ENCODE assay signal across 8 cellular contexts in the genomic region with DNA sequence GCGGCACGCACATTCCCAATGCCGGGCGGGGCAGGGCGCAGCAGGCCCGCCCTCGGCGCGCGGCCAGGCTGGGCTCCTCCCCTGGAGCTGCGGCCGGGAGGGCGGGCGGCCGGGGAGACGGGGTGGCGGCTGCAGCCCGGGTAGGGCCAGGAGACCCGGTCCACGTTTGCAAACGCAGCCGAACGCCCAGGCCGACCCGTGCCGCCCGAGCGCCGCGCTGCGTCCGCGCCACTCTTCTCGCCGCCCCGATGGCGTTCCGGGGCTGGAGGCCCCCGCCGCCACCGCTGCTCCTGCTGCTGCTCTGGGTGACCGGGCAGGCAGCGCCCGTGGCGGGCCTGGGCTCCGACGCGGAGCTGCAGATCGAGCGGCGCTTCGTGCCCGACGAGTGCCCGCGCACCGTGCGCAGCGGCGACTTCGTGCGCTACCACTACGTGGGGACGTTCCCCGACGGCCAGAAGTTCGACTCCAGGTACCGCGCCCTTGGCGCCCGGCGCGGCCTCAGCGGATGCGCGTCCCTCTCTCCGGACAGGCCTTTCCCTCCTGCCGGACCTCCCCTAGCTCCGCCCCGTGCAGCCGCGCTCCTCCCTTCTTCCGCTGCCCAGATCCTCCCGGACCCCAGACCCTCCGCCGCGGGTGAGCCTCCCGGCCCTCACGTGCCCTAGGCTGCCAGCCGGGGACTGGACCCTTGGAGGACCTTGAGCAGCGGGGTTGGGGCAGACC. TPM values are rescaled to one million over a fixed set of nuclear protein-coding genes. Genes with fewer than 3 reads are reported as not detected.
A peak's percentile ranks its signal among the peaks of the same experiment; 100 is the strongest.
DNase-seq lines count a peak whose midpoint lies in the region; ATAC-seq and TF ChIP-seq lines count a peak whose summit lies in the region.

A gene with protein sequence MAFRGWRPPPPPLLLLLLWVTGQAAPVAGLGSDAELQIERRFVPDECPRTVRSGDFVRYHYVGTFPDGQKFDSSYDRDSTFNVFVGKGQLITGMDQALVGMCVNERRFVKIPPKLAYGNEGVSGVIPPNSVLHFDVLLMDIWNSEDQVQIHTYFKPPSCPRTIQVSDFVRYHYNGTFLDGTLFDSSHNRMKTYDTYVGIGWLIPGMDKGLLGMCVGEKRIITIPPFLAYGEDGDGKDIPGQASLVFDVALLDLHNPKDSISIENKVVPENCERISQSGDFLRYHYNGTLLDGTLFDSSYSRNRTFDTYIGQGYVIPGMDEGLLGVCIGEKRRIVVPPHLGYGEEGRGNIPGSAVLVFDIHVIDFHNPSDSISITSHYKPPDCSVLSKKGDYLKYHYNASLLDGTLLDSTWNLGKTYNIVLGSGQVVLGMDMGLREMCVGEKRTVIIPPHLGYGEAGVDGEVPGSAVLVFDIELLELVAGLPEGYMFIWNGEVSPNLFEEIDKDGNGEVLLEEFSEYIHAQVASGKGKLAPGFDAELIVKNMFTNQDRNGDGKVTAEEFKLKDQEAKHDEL (plus strand): TSS at position 115 of the 720 bp plus-strand sequence. CDS start 134 bp downstream, at position 249.

- no peak within 1 kb of the TSS for H3K18ac ChIP-seq in H9 (ENCODE audit: insufficient read length, low read depth, low read length)

- peaks cover 82% of the 10 kb centered on the region for H3K27me3 Mint-ChIP-seq in H9 (ENCODE audit: low read depth)
- H3K27me3 Mint-ChIP-seq in T-helper 1 cell treated with Interleukin-12 subunit alpha and Interleukin-12 subunit beta and Interleukin-4 antibody, amounts not matched to agents 30 μg/mL and 1 μg/mL, for 36 hours (ENCODE audit: low read depth): peaks cover 42% of the 10 kb centered on the region
- H3K27me3 Mint-ChIP-seq in stimulated activated naive B cell treated with anti-CD40 and anti-IgM and Interleukin-4, amounts not matched to agents 10 μg/mL and 1 μg/mL and 100 μg/mL, for 72 hours: peaks cover 20 to 40% of the 10 kb centered on the region in 2 donors

- H3K27me3 ChIP-seq in H9 (ENCODE audit: insufficient read depth, low read length) (peaks cover 2% of the 10 kb centered on the region; the same call in 1 of the 2 replicates), left lung (peaks cover 0 to 11% of the 10 kb centered on the region in 2 donors)

- H3K4me3 ChIP-seq in LNCaP clone FGC (ENCODE audit: low read depth, low read length): peak within 1 kb of the TSS; percentile 59
- H3K4me3 ChIP-seq in left lung: peak within 1 kb of the TSS; percentile 65 to 98

- H3K4me1 ChIP-seq in H9 (ENCODE audit: insufficient read depth, low read length) (no peaks in the 10 kb centered on the region), left lung (peaks cover 3 to 21% of the 10 kb centered on the region in 2 donors)

- H3T11ph ChIP-seq in H9 (ENCODE audit: low read length): no peak within 1 kb of the TSS

- H3K36me3 ChIP-seq in left lung: no peaks in the 10 kb centered on the region

- H3K9me3 ChIP-seq in H9 (ENCODE audit: control insufficient read depth, low read depth, low read length) (no peaks in the 10 kb centered on the region), left lung (no peaks in the 10 kb centered on the region)

- intact Hi-C loops in left lung (cut with DNase I): no loop called here

- no peaks in the 10 kb centered on the region; a peak in 1 of 5 replicates for H3K9me3 Mint-ChIP-seq in H9
- no peaks in the 10 kb centered on the region for H3K9me3 Mint-ChIP-seq in T-helper 1 cell treated with Interleukin-12 subunit alpha and Interleukin-12 subunit beta and Interleukin-4 antibody, amounts not matched to agents 30 μg/mL and 1 μg/mL, for 36 hours
- H3K9me3 Mint-ChIP-seq in stimulated activated naive B cell treated with anti-CD40 and anti-IgM and Interleukin-4, amounts not matched to agents 10 μg/mL and 1 μg/mL and 100 μg/mL, for 72 hours: no peaks in the 10 kb centered on the region

- H3K4me1 Mint-ChIP-seq in H9: peaks cover 9% of the 10 kb centered on the region in 2 experiments
- peaks cover 4% of the 10 kb centered on the region for H3K4me1 Mint-ChIP-seq in T-helper 1 cell treated with Interleukin-12 subunit alpha and Interleukin-12 subunit beta and Interleukin-4 antibody, amounts not matched to agents 30 μg/mL and 1 μg/mL, for 36 hours (ENCODE audit: low read depth)
- H3K4me1 Mint-ChIP-seq in stimulated activated naive B cell treated with anti-CD40 and anti-IgM and Interleukin-4, amounts not matched to agents 10 μg/mL and 1 μg/mL and 100 μg/mL, for 72 hours: peaks cover 4 to 7% of the 10 kb centered on the region in 2 donors

- H3K4me2 ChIP-seq in H9 (ENCODE audit: insufficient read depth, insufficient read length, low read length): peak within 1 kb of the TSS; percentile 7

- no peak within 1 kb of the TSS for H3K4ac ChIP-seq in H9 (ENCODE audit: low read depth, low read length)

- no peak within 1 kb of the TSS for H4K8ac ChIP-seq in H9 (replicated peaks; ENCODE audit: insufficient read length, low read depth, low read length)

- H3K14ac ChIP-seq in H9 (ENCODE audit: insufficient read depth, low read length): peak within 1 kb of the TSS; percentile 16; the same call in 1 of the 2 replicates

- peaks cover 4% of the 10 kb centered on the region for H3K23me2 ChIP-seq in H9 (ENCODE audit: insufficient read length, low read depth, low read length, poor library complexity, severe bottlenecking)

- H2BK15ac ChIP-seq in H9 (ENCODE audit: low read depth, low read length): no peak within 1 kb of the TSS

- DNase-seq in stimulated activated CD4-positive, alpha-beta T cell treated with anti-CD3 and anti-CD28 coated beads, Interleukin-2, amount 100 ng/mL, for 48 hours: peak; percentile 0 to 11
- DNase-seq in stimulated activated CD4-positive, alpha-beta T cell treated with anti-CD3 and anti-CD28 coated beads, Interleukin-4, amount 100 ng/mL, for 4 hours: no peak
- DNase-seq in H9 (peak; percentile 89), LNCaP clone FGC (ENCODE audit: low read depth) (no peak), ecto neural progenitor cell (ENCODE audit: low spot score) (peak; percentile 90), left lung (peak; percentile 89 to 95)
- peak; percentile 31 for DNase-seq in stimulated activated naive B cell treated with anti-CD40 and anti-IgM and Interleukin-4, amounts not matched to agents 10 μg/mL and 1 μg/mL and 100 μg/mL, for 72 hours

- H3K36me3 Mint-ChIP-seq in H9 (ENCODE audit: insufficient read depth in 1 of 3, low read depth in 3 of 3): no peaks in the 10 kb centered on the region
- H3K36me3 Mint-ChIP-seq in T-helper 1 cell treated with Interleukin-12 subunit alpha and Interleukin-12 subunit beta and Interleukin-4 antibody, amounts not matched to agents 30 μg/mL and 1 μg/mL, for 36 hours (ENCODE audit: low read depth): peaks cover 3% of the 10 kb centered on the region
- peaks cover 2 to 4% of the 10 kb centered on the region in 2 donors for H3K36me3 Mint-ChIP-seq in stimulated activated naive B cell treated with anti-CD40 and anti-IgM and Interleukin-4, amounts not matched to agents 10 μg/mL and 1 μg/mL and 100 μg/mL, for 72 hours

- TF ChIP-seq CTCF in H9 (conservative IDR thresholded peaks at IDR 0.05) (no peak), LNCaP clone FGC (IDR thresholded peaks at IDR 0.05; ENCODE audit: control insufficient read depth, extremely low read depth, insufficient read depth) (no peak), left lung (IDR thresholded peaks at IDR 0.05) (no peak)

- no peak within 1 kb of the TSS for H2BK12ac ChIP-seq in H9 (ENCODE audit: insufficient read length, low read depth, low read length)

- no peaks in the 10 kb centered on the region for H4K20me1 ChIP-seq in H9 (ENCODE audit: control insufficient read depth, insufficient read depth, insufficient read length)

- H3K56ac ChIP-seq in H9 (ENCODE audit: insufficient read length, low read depth, low read length): no peak within 1 kb of the TSS

- peak within 1 kb of the TSS; percentile 66 to 83 for H3K4me3 Mint-ChIP-seq in H9
- H3K4me3 Mint-ChIP-seq in T-helper 1 cell treated with Interleukin-12 subunit alpha and Interleukin-12 subunit beta and Interleukin-4 antibody, amounts not matched to agents 30 μg/mL and 1 μg/mL, for 36 hours: peak within 1 kb of the TSS; percentile 83
- H3K4me3 Mint-ChIP-seq in stimulated activated naive B cell treated with anti-CD40 and anti-IgM and Interleukin-4, amounts not matched to agents 10 μg/mL and 1 μg/mL and 100 μg/mL, for 72 hours: peak within 1 kb of the TSS; percentile 87 to 89

- no peak within 1 kb of the TSS for H4K5ac ChIP-seq in H9 (ENCODE audit: insufficient read length, low read depth, low read length)

- H3K27ac Mint-ChIP-seq in H9: no peak within 1 kb of the TSS
- H3K27ac Mint-ChIP-seq in T-helper 1 cell treated with Interleukin-12 subunit alpha and Interleukin-12 subunit beta and Interleukin-4 antibody, amounts not matched to agents 30 μg/mL and 1 μg/mL, for 36 hours: peak within 1 kb of the TSS; percentile 0
- peak within 1 kb of the TSS; percentile 89 for H3K27ac Mint-ChIP-seq in stimulated activated naive B cell treated with anti-CD40 and anti-IgM and Interleukin-4, amounts not matched to agents 10 μg/mL and 1 μg/mL and 100 μg/mL, for 72 hours

- no peaks in the 10 kb centered on the region for H3K79me1 ChIP-seq in H9 (ENCODE audit: insufficient read depth, low read depth, low read length, poor library complexity, severe bottlenecking)

- no peak within 1 kb of the TSS for H2AFZ ChIP-seq in H9 (ENCODE audit: low read length)

- H3K27ac ChIP-seq in H9 (ENCODE audit: insufficient read length, low read depth, low read length) (no peak within 1 kb of the TSS), left lung (peak within 1 kb of the TSS; percentile 90 to 95)

- ATAC-seq in left lung: peak; percentile 96
- peak; percentile 87 for ATAC-seq in stimulated activated naive B cell treated with anti-CD40 and anti-IgM and Interleukin-4, amounts not matched to agents 10 μg/mL and 1 μg/mL and 100 μg/mL, for 72 hours (replicated peaks)

- H3K23ac ChIP-seq in H9 (ENCODE audit: insufficient read length, low read depth, low read length): no peak within 1 kb of the TSS

- no peak within 1 kb of the TSS for H4K91ac ChIP-seq in H9 (ENCODE audit: insufficient read length, low read depth, low read length)

- no peak within 1 kb of the TSS for H2BK5ac ChIP-seq in H9 (ENCODE audit: insufficient read length, low read length)

- H3K9ac ChIP-seq in H9 (ENCODE audit: extremely low read depth, insufficient read length, low read length): no peak within 1 kb of the TSS

- H2BK20ac ChIP-seq in H9 (ENCODE audit: low read depth, low read length, poor library complexity, severe bottlenecking): no peak within 1 kb of the TSS

- H2AK5ac ChIP-seq in H9 (ENCODE audit: insufficient read length, low read length): no peak within 1 kb of the TSS

- WGBS in H9 (ENCODE audit: extremely low coverage, insufficient read length, low lambda C conversion rate): no CpG with 5 or more reads among the region's 91 CpGs

- no peak within 1 kb of the TSS for H2BK120ac ChIP-seq in H9 (ENCODE audit: low read depth, low read length, poor library complexity, severe bottlenecking)

- H3K79me2 ChIP-seq in H9 (ENCODE audit: insufficient read depth, low read length): no peaks in the 10 kb centered on the region

RNA-seq across cellular contexts. Expression of the gene that starts here (rescaled TPM):
- total RNA-seq in H9 (2021): 11.1 and 17.7 TPM in 2 replicates
- 100 to 1,000 TPM in 1 of 2 donors, 10 to 100 TPM in 1; 91.4 to 130 TPM for total RNA-seq in left lung

Comparison
In these comparisons a context has a peak if more than half of its experiments do, and no peak if none do; other contexts are left out.
1. DNase-seq: peak in stimulated activated CD4-positive, alpha-beta T cell treated with anti-CD3 and anti-CD28 coated beads, Interleukin-2, amount 100 ng/mL, for 48 hours (2 of 2), H9 (single experiment), ecto neural progenitor cell (single experiment), left lung (2 of 2) and stimulated activated naive B cell treated with anti-CD40 and anti-IgM and Interleukin-4, amounts not matched to agents 10 μg/mL and 1 μg/mL and 100 μg/mL, for 72 hours (single experiment); none in stimulated activated CD4-positive, alpha-beta T cell treated with anti-CD3 and anti-CD28 coated beads, Interleukin-4, amount 100 ng/mL, for 4 hours (0 of 2) and LNCaP clone FGC (single experiment).
2. H3K27ac Mint-ChIP-seq: peak in T-helper 1 cell treated with Interleukin-12 subunit alpha and Interleukin-12 subunit beta and Interleukin-4 antibody, amounts not matched to agents 30 μg/mL and 1 μg/mL, for 36 hours (single experiment) and stimulated activated naive B cell treated with anti-CD40 and anti-IgM and Interleukin-4, amounts not matched to agents 10 μg/mL and 1 μg/mL and 100 μg/mL, for 72 hours (single experiment); none in H9 (0 of 3).
3. Peak in every context shown above with its lines, with median percentiles within 50 percentile points of each other: H3K4me3 Mint-ChIP-seq.